Comparison of ENCODE assay signal across 1 cellular context in genomic region chr17:43943769-43944418, GRCh38.
TF ChIP-seq lines count a peak whose summit lies in the region.

No MANE protein-coding gene starts in this region.

TF ChIP-seq in HepG2, 621 proteins besides CTCF, POLR2A, EP300 and RAD21 (continued from another document and continues in another):
- TF ChIP-seq THRA (CRISPR knock-in tag; IDR thresholded peaks at IDR 0.05; ENCODE audit: borderline replicate concordance) (0 out of 2 replicates have a peak, but pooled peaks have one; percentile 31), KDM1A (CRISPR knock-in tag; IDR thresholded peaks at IDR 0.05) (no peak), GATA4 (IDR thresholded peaks at IDR 0.05; ENCODE audit: borderline replicate concordance, low read depth) (no peak), ZNF644 (CRISPR knock-in tag; IDR thresholded peaks at IDR 0.05; ENCODE audit: low read depth) (no peak), CSRNP1 (CRISPR knock-in tag; IDR thresholded peaks at IDR 0.05) (no peak), SOX6 (IDR thresholded peaks at IDR 0.05) (no peak), SOX6 (CRISPR knock-in tag; IDR thresholded peaks at IDR 0.05) (peak; percentile 42; the same call in 1 of the 2 replicates), JARID2 (CRISPR knock-in tag; IDR thresholded peaks at IDR 0.05; ENCODE audit: insufficient replicate concordance) (peak; percentile 76), ZNF512 (CRISPR knock-in tag; IDR thresholded peaks at IDR 0.05) (0 out of 2 replicates have a peak, but pooled peaks have one; percentile 29), MZF1 (CRISPR knock-in tag; IDR thresholded peaks at IDR 0.05; ENCODE audit: borderline replicate concordance) (no peak), HINFP (CRISPR knock-in tag; IDR thresholded peaks at IDR 0.05; ENCODE audit: low read depth) (0 out of 2 replicates have a peak, but pooled peaks have one; percentile 53), KAT7 (CRISPR knock-in tag; IDR thresholded peaks at IDR 0.05; ENCODE audit: borderline replicate concordance) (no peak), IKZF5 (CRISPR knock-in tag; IDR thresholded peaks at IDR 0.05) (peak; percentile 63; the same call in 1 of the 2 replicates), KLF11 (CRISPR knock-in tag; IDR thresholded peaks at IDR 0.05) (0 out of 2 replicates have a peak, but pooled peaks have one; percentile 77), ZSCAN25 (CRISPR knock-in tag; IDR thresholded peaks at IDR 0.05) (no peak), STAG1 (CRISPR knock-in tag; IDR thresholded peaks at IDR 0.05) (peak; percentile 99), ZNF282 (IDR thresholded peaks at IDR 0.05; ENCODE audit: partially characterized antibody) (no peak), ZNF230 (CRISPR knock-in tag; IDR thresholded peaks at IDR 0.05) (0 out of 2 replicates have a peak, but pooled peaks have one; percentile 49), ZNF878 (CRISPR knock-in tag; IDR thresholded peaks at IDR 0.05) (peak; percentile 64; the same call in 1 of the 2 replicates), RXRA (CRISPR knock-in tag; IDR thresholded peaks at IDR 0.05) (peak; percentile 60), SMYD3 (CRISPR knock-in tag; IDR thresholded peaks at IDR 0.05) (no peak), ZBTB37 (CRISPR knock-in tag; IDR thresholded peaks at IDR 0.05) (no peak), FOXO4 (CRISPR knock-in tag; conservative IDR thresholded peaks at IDR 0.05) (0 out of 2 replicates have a peak, but pooled peaks have one; percentile 80), NBN (conservative IDR thresholded peaks at IDR 0.05) (no peak), XRCC5 (optimal IDR thresholded peaks at IDR 0.05; ENCODE audit: low read length) (peak; percentile 92), CHCHD3 (CRISPR knock-in tag; IDR thresholded peaks at IDR 0.05) (no peak), HMGXB4 (CRISPR knock-in tag; IDR thresholded peaks at IDR 0.05; ENCODE audit: borderline replicate concordance in 1 of 2, low read depth in 1 of 2) (peak in 1 of 2 experiments; percentile 57; a peak in 1 of 4 replicates), GATAD1 (CRISPR knock-in tag; IDR thresholded peaks at IDR 0.05) (peak; percentile 43; the same call in 1 of the 2 replicates), ZNF574 (CRISPR knock-in tag; IDR thresholded peaks at IDR 0.05) (peak; percentile 52), KMT2B (CRISPR knock-in tag; IDR thresholded peaks at IDR 0.05) (0 out of 2 replicates have a peak, but pooled peaks have one; percentile 26), NR2F6 (IDR thresholded peaks at IDR 0.05) (no peak), NR2F6 (CRISPR knock-in tag; IDR thresholded peaks at IDR 0.05) (0 out of 2 replicates have a peak, but pooled peaks have one; percentile 43), ZNF768 (CRISPR knock-in tag; IDR thresholded peaks at IDR 0.05) (0 out of 2 replicates have a peak, but pooled peaks have one; percentile 14), SMC3 (IDR thresholded peaks at IDR 0.05; ENCODE audit: low read length) (peak; percentile 91), HOXA5 (CRISPR knock-in tag; IDR thresholded peaks at IDR 0.05) (peak; percentile 67; the same call in 1 of the 2 replicates), IRF2 (CRISPR knock-in tag; IDR thresholded peaks at IDR 0.05) (peak; percentile 66; the same call in 1 of the 2 replicates), DNMT3B (CRISPR knock-in tag; conservative IDR thresholded peaks at IDR 0.05) (0 out of 2 replicates have a peak, but pooled peaks have one; percentile 60), SALL1 (CRISPR knock-in tag; IDR thresholded peaks at IDR 0.05) (peak; percentile 70), NFKBIZ (CRISPR knock-in tag; IDR thresholded peaks at IDR 0.05) (0 out of 2 replicates have a peak, but pooled peaks have one; percentile 1), YY1 (IDR thresholded peaks at IDR 0.05; ENCODE audit: insufficient read depth, insufficient replicate concordance, low read depth, low read length) (peak; percentile 52), MEF2D (CRISPR knock-in tag; IDR thresholded peaks at IDR 0.05) (peak; percentile 38; the same call in 1 of the 2 replicates), ZNF747 (CRISPR knock-in tag; IDR thresholded peaks at IDR 0.05; ENCODE audit: borderline replicate concordance) (0 out of 2 replicates have a peak, but pooled peaks have one; percentile 33), TCF12 (IDR thresholded peaks at IDR 0.05) (no peak), TCF12 (CRISPR knock-in tag; IDR thresholded peaks at IDR 0.05) (no peak), CBX5 (CRISPR knock-in tag; IDR thresholded peaks at IDR 0.05; ENCODE audit: borderline replicate concordance) (peak; percentile 76; the same call in 1 of the 2 replicates), DRAP1 (CRISPR knock-in tag; IDR thresholded peaks at IDR 0.05) (0 out of 2 replicates have a peak, but pooled peaks have one; percentile 23), RXRB (CRISPR knock-in tag; IDR thresholded peaks at IDR 0.05; ENCODE audit: borderline replicate concordance) (peak; percentile 64; the same call in 1 of the 2 replicates), ATAD3A (CRISPR knock-in tag; IDR thresholded peaks at IDR 0.05) (no peak), ZNF530 (CRISPR knock-in tag; IDR thresholded peaks at IDR 0.05; ENCODE audit: low read depth) (no peak), ZNF639 (CRISPR knock-in tag; conservative IDR thresholded peaks at IDR 0.05) (no peak)
